ENCODE assay signal across 10 cellular contexts in the genomic region with DNA sequence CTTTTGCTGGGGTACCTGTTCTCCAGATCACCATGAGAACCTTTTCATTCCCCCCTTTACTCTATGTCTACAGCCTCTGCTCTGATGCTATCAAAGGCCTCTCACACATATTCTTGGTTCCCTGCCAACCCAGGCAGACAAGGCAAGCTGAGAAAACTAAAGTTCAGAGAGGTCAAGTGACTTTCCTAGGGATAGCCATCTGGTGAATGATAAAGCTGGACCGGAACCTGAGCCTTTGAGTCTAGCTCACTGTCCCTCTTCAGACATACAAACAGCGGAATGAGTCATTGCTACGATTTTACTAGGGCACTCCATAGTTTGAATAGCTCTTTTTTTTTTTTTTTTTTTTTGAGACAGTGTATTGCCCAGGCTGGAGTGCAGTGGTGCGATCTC.
DNase-seq lines count a peak whose midpoint lies in the region; ATAC-seq and TF ChIP-seq lines count a peak whose summit lies in the region.
"Had no signal": no experiment of that assay in that cellular context is flagged by ENCODE, and none has a peak within 500 bp of the region (broad histone marks: within the 10 kb centered on the region; RNA-seq: fewer than 3 reads in every experiment).

No MANE protein-coding gene starts in this region.

- peaks cover 10% of the 10 kb centered on the region for H3K36me3 Mint-ChIP-seq in effector memory CD8-positive, alpha-beta T cell (ENCODE audit: insufficient read depth)

- peaks cover 17% of the 10 kb centered on the region for H3K79me2 ChIP-seq in osteoblast (ENCODE audit: insufficient read depth, low read length)

- H3K4me2 ChIP-seq in osteoblast (ENCODE audit: insufficient read depth, low read length): no peak overlapping the region

- H3K27me3 ChIP-seq in osteoblast (ENCODE audit: insufficient read depth, low read length): no peaks in the 10 kb centered on the region

- H3K27ac Mint-ChIP-seq in effector memory CD8-positive, alpha-beta T cell: peak overlapping the region; percentile 97

- H3K4me1 ChIP-seq in osteoblast (ENCODE audit: insufficient read depth, low read length): peaks cover 7% of the 10 kb centered on the region

- H3K4me3 Mint-ChIP-seq in effector memory CD8-positive, alpha-beta T cell: peak overlapping the region in 1 of 2 donors; percentile 62

- no peaks in the 10 kb centered on the region for H3K36me3 ChIP-seq in osteoblast (ENCODE audit: insufficient read depth, low read length)

- H3K9me3 ChIP-seq in osteoblast (ENCODE audit: low read depth, low read length): no peaks in the 10 kb centered on the region

- TF ChIP-seq CTCF in osteoblast (IDR thresholded peaks at IDR 0.05; ENCODE audit: extremely low read depth, low read depth, low read length): no peak

- peaks cover 41 to 46% of the 10 kb centered on the region in 2 donors for H3K4me1 Mint-ChIP-seq in effector memory CD8-positive, alpha-beta T cell (ENCODE audit: low read depth in 2 of 2)

- H4K20me1 ChIP-seq in osteoblast (ENCODE audit: insufficient read depth, low read length): peaks cover 20% of the 10 kb centered on the region

- DNase-seq in DMS153 treated with DMSO at 0.1 percent for 48 hours (lab: John Stamatoyannopoulos, UW; ENCODE audit: unreplicated experiment): peak; percentile 89
- DNase-seq in NCI-H510A (lab: John Stamatoyannopoulos, UW): peak; percentile 96
- DNase-seq in effector memory CD8-positive, alpha-beta T cell: peak; percentile 15 to 42 (median 36)
- peak; percentile 86 for DNase-seq in osteoblast (ENCODE audit: insufficient read length, low spot score, missing footprints)
- DNase-seq in SIG-M5 treated with dmso at 0.1 percent for 504 hours (lab: John Stamatoyannopoulos, UW; ENCODE audit: unreplicated experiment): no peak
- DNase-seq in NK-92 (lab: John Stamatoyannopoulos, UW; ENCODE audit: unreplicated experiment): no peak
- DNase-seq in mesenteric fat pad (ENCODE audit: low spot score): no peak
- DNase-seq: effector CD8-positive, alpha-beta T cell; NCI-H526 treated with DMSO at 0.1 percent for 48 hours had no signal

- H3K9me3 Mint-ChIP-seq in effector memory CD8-positive, alpha-beta T cell: peaks cover 0 to 7% of the 10 kb centered on the region in 2 donors

- H3K4me3 ChIP-seq in osteoblast (ENCODE audit: insufficient read depth, low read length): no peak overlapping the region

- no peaks in the 10 kb centered on the region for H3K27me3 Mint-ChIP-seq in effector memory CD8-positive, alpha-beta T cell

- H3K27ac ChIP-seq in osteoblast (ENCODE audit: low read depth, low read length): no peak overlapping the region

- ATAC-seq in effector memory CD8-positive, alpha-beta T cell (replicated peaks): peak; percentile 56
- ATAC-seq in GM18909 (IDR thresholded peaks at IDR 0.05; ENCODE audit: poor library complexity, unreplicated experiment): no peak

- H2AFZ ChIP-seq in osteoblast (ENCODE audit: low read length): no peak overlapping the region

Comparison
In these comparisons a context has a peak if more than half of its experiments do, and no peak if none do; other contexts are left out.
1. DNase-seq: peak in DMS153 treated with DMSO at 0.1 percent for 48 hours (single experiment), NCI-H510A (single experiment), effector memory CD8-positive, alpha-beta T cell (3 of 3) and osteoblast (single experiment); none in SIG-M5 treated with dmso at 0.1 percent for 504 hours (single experiment), NK-92 (single experiment) and mesenteric fat pad (single experiment).